Comparison of ENCODE assay signal across 8 cellular contexts in genomic region chr18:48455555-48456478, GRCh38. TPM values are rescaled to one million over a fixed set of nuclear protein-coding genes. Genes with fewer than 3 reads are reported as not detected.
DNase-seq lines count a peak whose midpoint lies in the region; ATAC-seq and TF ChIP-seq lines count a peak whose summit lies in the region.

No MANE protein-coding gene starts in this region.

- peak; percentile 33 for DNase-seq in HS-5 (ENCODE audit: low read depth)
- peak; percentile 19 to 30 for DNase-seq in activated CD4-positive, alpha-beta T cell treated with anti-CD3 and anti-CD28 coated beads, Interleukin-2, amount 50 U/mL, for 48 hours
- DNase-seq in epithelial cell of proximal tubule (ENCODE audit: low read depth): peak; percentile 87
- peak; percentile 36 to 37 for DNase-seq in stimulated activated CD4-positive, alpha-beta T cell treated with anti-CD3 and anti-CD28 coated beads, Interleukin-2, amount 100 ng/mL, for 24 hours
- DNase-seq in COR-L47 (lab: John Stamatoyannopoulos, UW): no peak
- no peak for DNase-seq in omental fat pad (ENCODE audit: low spot score)
- no peak for DNase-seq in NCI-H128 (lab: John Stamatoyannopoulos, UW; ENCODE audit: unreplicated experiment)
- no peak for DNase-seq in esophagus muscularis mucosa (ENCODE audit: extremely low spot score)

- TF ChIP-seq EP300 in esophagus muscularis mucosa (IDR thresholded peaks at IDR 0.05): no peak

- no peak for TF ChIP-seq POLR2A in esophagus muscularis mucosa (IDR thresholded peaks at IDR 0.05; ENCODE audit: low read depth)

- H3K4me1 ChIP-seq in esophagus muscularis mucosa: peaks cover 0 to 8% (median 3%) of the 10 kb centered on the region in 4 donors

- intact Hi-C loops in esophagus muscularis mucosa (cut with DNase I): no loop called here

- TF ChIP-seq CTCF in epithelial cell of proximal tubule (conservative IDR thresholded peaks at IDR 0.05; ENCODE audit: low read depth, low read length): no peak
- TF ChIP-seq CTCF in omental fat pad (IDR thresholded peaks at IDR 0.05): no peak
- TF ChIP-seq CTCF in esophagus muscularis mucosa (IDR thresholded peaks at IDR 0.05): no peak

- no peak overlapping the region for H3K27ac ChIP-seq in esophagus muscularis mucosa (replicated peaks in 1 of 4)

- ATAC-seq in omental fat pad (ENCODE audit: low FRiP score): no peak

- no peaks in the 10 kb centered on the region for H3K9me3 ChIP-seq in esophagus muscularis mucosa

- WGBS in esophagus muscularis mucosa: 60% methylated on average over 7 of the region's 13 CpGs

- no peaks in the 10 kb centered on the region for H3K36me3 ChIP-seq in esophagus muscularis mucosa

- H3K27me3 ChIP-seq in esophagus muscularis mucosa: no peaks in the 10 kb centered on the region

- no peak overlapping the region for H3K4me3 ChIP-seq in epithelial cell of proximal tubule (ENCODE audit: low read depth, low read length)
- no peak overlapping the region for H3K4me3 ChIP-seq in esophagus muscularis mucosa

RNA-seq across cellular contexts. Expression of gene ZBTB7C, which starts 46.6 kb away (rescaled TPM):
- under 0.01 and 0.17 TPM in 2 replicates for total RNA-seq in epithelial cell of proximal tubule
- total RNA-seq in omental fat pad: 10 to 100 TPM in 3 of 4 donors, 1 to 10 TPM in 1; 5.0 to 14.1 (median 13.3) TPM
- 10 to 100 TPM in 2 of 4 donors, 1 to 10 TPM in 2; 6.3 to 13.2 (median 9.1) TPM for total RNA-seq in esophagus muscularis mucosa

Comparison
In these comparisons a context has a peak if more than half of its experiments do, and no peak if none do; other contexts are left out.
1. DNase-seq: peak in HS-5 (single experiment), activated CD4-positive, alpha-beta T cell treated with anti-CD3 and anti-CD28 coated beads, Interleukin-2, amount 50 U/mL, for 48 hours (2 of 2), epithelial cell of proximal tubule (single experiment) and stimulated activated CD4-positive, alpha-beta T cell treated with anti-CD3 and anti-CD28 coated beads, Interleukin-2, amount 100 ng/mL, for 24 hours (2 of 2); none in COR-L47 (single experiment), omental fat pad (single experiment), NCI-H128 (single experiment) and esophagus muscularis mucosa (single experiment).